8 cellular contexts compared by ENCODE assay signal in the genomic region with DNA sequence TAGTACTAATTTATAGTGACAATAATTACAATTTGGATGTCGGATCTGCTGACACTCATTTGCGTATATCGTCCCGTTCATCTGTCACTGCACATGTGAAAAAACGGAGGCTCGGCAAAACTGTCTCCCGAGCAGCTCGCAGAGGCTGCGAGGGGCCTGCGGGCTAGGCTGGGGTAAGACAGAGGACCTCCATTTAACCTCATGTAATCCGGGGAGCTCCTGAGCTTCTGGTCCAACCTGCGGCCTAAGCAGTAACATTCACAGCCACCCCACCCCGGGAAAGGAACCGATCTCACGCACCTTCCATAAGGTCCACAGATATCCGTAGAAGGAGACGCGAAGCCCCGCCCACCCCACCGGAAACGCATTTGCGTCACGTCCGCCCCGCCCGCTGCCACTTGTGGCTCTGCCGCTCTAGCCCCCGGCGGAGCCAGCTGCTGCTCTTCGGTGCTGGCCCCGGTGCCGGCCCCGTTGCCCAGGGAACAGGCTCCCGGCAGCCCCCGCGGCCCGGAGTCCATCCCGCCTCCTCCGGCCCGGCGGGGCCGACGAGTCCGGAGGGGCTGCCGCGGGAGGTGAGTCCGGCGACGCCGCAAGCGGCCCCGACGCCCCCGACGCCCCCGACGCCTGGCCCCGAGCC. TPM values are rescaled to one million over a fixed set of nuclear protein-coding genes. Genes with fewer than 3 reads are reported as not detected.
DNase-seq lines count a peak whose midpoint lies in the region; ATAC-seq lines count a peak whose summit lies in the region.

A gene (minus strand): TSS at position 346 of the 637 bp plus-strand sequence. CDS start 39 bp downstream, at position 307.
A gene with protein sequence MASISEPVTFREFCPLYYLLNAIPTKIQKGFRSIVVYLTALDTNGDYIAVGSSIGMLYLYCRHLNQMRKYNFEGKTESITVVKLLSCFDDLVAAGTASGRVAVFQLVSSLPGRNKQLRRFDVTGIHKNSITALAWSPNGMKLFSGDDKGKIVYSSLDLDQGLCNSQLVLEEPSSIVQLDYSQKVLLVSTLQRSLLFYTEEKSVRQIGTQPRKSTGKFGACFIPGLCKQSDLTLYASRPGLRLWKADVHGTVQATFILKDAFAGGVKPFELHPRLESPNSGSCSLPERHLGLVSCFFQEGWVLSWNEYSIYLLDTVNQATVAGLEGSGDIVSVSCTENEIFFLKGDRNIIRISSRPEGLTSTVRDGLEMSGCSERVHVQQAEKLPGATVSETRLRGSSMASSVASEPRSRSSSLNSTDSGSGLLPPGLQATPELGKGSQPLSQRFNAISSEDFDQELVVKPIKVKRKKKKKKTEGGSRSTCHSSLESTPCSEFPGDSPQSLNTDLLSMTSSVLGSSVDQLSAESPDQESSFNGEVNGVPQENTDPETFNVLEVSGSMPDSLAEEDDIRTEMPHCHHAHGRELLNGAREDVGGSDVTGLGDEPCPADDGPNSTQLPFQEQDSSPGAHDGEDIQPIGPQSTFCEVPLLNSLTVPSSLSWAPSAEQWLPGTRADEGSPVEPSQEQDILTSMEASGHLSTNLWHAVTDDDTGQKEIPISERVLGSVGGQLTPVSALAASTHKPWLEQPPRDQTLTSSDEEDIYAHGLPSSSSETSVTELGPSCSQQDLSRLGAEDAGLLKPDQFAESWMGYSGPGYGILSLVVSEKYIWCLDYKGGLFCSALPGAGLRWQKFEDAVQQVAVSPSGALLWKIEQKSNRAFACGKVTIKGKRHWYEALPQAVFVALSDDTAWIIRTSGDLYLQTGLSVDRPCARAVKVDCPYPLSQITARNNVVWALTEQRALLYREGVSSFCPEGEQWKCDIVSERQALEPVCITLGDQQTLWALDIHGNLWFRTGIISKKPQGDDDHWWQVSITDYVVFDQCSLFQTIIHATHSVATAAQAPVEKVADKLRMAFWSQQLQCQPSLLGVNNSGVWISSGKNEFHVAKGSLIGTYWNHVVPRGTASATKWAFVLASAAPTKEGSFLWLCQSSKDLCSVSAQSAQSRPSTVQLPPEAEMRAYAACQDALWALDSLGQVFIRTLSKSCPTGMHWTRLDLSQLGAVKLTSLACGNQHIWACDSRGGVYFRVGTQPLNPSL (N-terminal part only) (plus strand): TSS at position 397 of the 637 bp plus-strand sequence. CDS start 13,781 bp downstream, outside the sequence.

- H3K27ac ChIP-seq in CD8-positive, alpha-beta memory T cell (ENCODE audit: low read depth, low read length): peak within 1 kb of the TSS; percentile 86

- peak within 1 kb of the TSS in 4 of 7 donors; percentile 96 to 99 (median 97) for H3K4me3 Mint-ChIP-seq in CD8-positive, alpha-beta memory T cell

- peak; percentile 54 for ATAC-seq in GM19468 (IDR thresholded peaks at IDR 0.05; ENCODE audit: extremely low read depth, unreplicated experiment)

- H3K27ac Mint-ChIP-seq in CD8-positive, alpha-beta memory T cell: peak within 1 kb of the TSS in 7 of 8 donors; percentile 94 to 99 (median 98)

- H3K27me3 Mint-ChIP-seq in CD8-positive, alpha-beta memory T cell: peaks cover 0 to 3% of the 10 kb centered on the region in 2 donors

- H3K4me1 Mint-ChIP-seq in CD8-positive, alpha-beta memory T cell: peaks cover 28 to 40% (median 37%) of the 10 kb centered on the region in 3 donors

- POLR2A ChIA-PET in CD8-positive, alpha-beta memory T cell (lab: Charles Lee): interaction anchor here (1.2 kb wide), 1 partner anchor 43 kb away, joined by 3 read pairs; a partner anchor contains a TSS

- H3K9me3 Mint-ChIP-seq in CD8-positive, alpha-beta memory T cell: no peaks in the 10 kb centered on the region

- H3K27me3 ChIP-seq in CD8-positive, alpha-beta memory T cell (ENCODE audit: insufficient read depth, low read length, poor library complexity, severe bottlenecking): no peaks in the 10 kb centered on the region

- peak within 1 kb of the TSS; percentile 86 for H3K4me3 ChIP-seq in CD8-positive, alpha-beta memory T cell (ENCODE audit: low read length)

- H3K36me3 Mint-ChIP-seq in CD8-positive, alpha-beta memory T cell: peaks cover 0 to 30% (median 7%) of the 10 kb centered on the region in 3 donors

- DNase-seq in CD8-positive, alpha-beta memory T cell: peak; percentile 91 to 97 (median 94)
- peak; percentile 66 for DNase-seq in HS-5 (ENCODE audit: low read depth)
- peak; percentile 65 for DNase-seq in NK-92 (lab: John Stamatoyannopoulos, UW; ENCODE audit: unreplicated experiment)
- peak; percentile 90 to 97 for DNase-seq in activated CD8-positive, alpha-beta memory T cell treated with anti-CD3 and anti-CD28 coated beads for 1 hour (ENCODE audit: extremely low read depth in 1 of 2, low read depth in 1 of 2)
- peak; percentile 95 for DNase-seq in effector CD4-positive, alpha-beta T cell
- peak; percentile 96 to 97 for DNase-seq in lung microvascular endothelial cell (ENCODE audit: low read depth in 2 of 2)
- peak; percentile 92 to 99 (median 94) for DNase-seq in stimulated activated CD4-positive, alpha-beta T cell treated with anti-CD3 and anti-CD28 coated beads, TNF-alpha, amount 100 ng/mL, for 4 hours (ENCODE audit: low read depth in 3 of 3)

- CTCF ChIA-PET in CD8-positive, alpha-beta memory T cell (lab: Charles Lee): interaction anchor here (1.0 to 1.2 kb wide), 2 partner anchors 45 to 49 kb away, joined by 3 to 4 read pairs; no protein-coding TSS in a partner anchor

- peaks cover 15% of the 10 kb centered on the region for H3K36me3 ChIP-seq in CD8-positive, alpha-beta memory T cell (ENCODE audit: insufficient read depth, low read length)

- peaks cover 21% of the 10 kb centered on the region for H3K4me1 ChIP-seq in CD8-positive, alpha-beta memory T cell (ENCODE audit: insufficient read depth, low read length)

- H3K9me3 ChIP-seq in CD8-positive, alpha-beta memory T cell (ENCODE audit: low read length): no peaks in the 10 kb centered on the region

RNA-seq across cellular contexts. Expression of the first gene that starts in this region (rescaled TPM):
- 10 to 100 TPM; 65.4 to 66.0 TPM for total RNA-seq in CD8-positive, alpha-beta memory T cell
- 40.5 TPM for polyA plus RNA-seq in CD8-positive, alpha-beta memory T cell
- total RNA-seq in lung microvascular endothelial cell: 41.7 and 44.5 TPM in 2 replicates

RNA-seq across cellular contexts. Expression of the second gene that starts in this region (rescaled TPM):
- total RNA-seq in CD8-positive, alpha-beta memory T cell: 10 to 100 TPM in 1 of 2 experiments, 1 to 10 TPM in 1; 8.4 to 11.6 TPM
- polyA plus RNA-seq in CD8-positive, alpha-beta memory T cell: 4.5 TPM
- 6.1 and 8.9 TPM in 2 replicates for total RNA-seq in lung microvascular endothelial cell

Comparison
In these comparisons a context has a peak if more than half of its experiments do, and no peak if none do; other contexts are left out.
1. Peak in every context shown above with its lines: DNase-seq, ATAC-seq, H3K4me3 ChIP-seq and H3K27ac ChIP-seq.